In the genomic region with DNA sequence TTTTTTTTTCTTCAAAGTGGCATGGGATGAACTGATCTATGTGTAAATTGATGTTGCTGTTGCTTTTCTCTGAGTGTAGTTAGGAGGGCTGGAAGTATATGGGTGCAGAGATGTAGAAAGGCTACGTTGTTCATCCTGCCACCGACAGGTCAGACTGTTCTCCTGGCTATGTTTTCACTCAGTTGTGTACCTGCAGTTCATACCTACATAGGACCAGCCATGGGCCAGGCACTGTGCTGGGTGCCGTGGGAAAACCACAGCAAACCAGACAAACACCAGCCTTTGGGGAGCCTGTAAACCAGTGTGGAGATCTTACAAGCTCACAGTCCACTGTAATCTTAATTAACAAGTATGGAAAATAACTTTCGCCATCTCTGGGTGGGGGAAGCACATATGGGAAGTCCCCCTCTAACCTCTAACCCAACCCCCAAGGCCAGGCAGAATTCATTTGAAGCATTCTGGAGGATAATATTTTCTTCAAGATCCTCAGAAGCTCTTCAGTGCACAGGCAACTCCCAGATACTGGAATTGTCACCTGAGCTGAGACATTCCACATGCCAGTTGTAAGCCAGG, we compare ENCODE assay signal across 15 cellular contexts. TPM values are rescaled to one million over a fixed set of nuclear protein-coding genes. Genes with fewer than 3 reads are reported as not detected.
DNase-seq lines count a peak whose midpoint lies in the region; ATAC-seq and TF ChIP-seq lines count a peak whose summit lies in the region.
"Had no signal": no experiment of that assay in that cellular context is flagged by ENCODE, and none has a peak within 500 bp of the region (broad histone marks: within the 10 kb centered on the region; RNA-seq: fewer than 3 reads in every experiment).

No MANE protein-coding gene starts in this region.

- H3K9me3 Mint-ChIP-seq in endodermal cell (no peaks in the 10 kb centered on the region), osteocyte (ENCODE audit: unreplicated experiment) (no peaks in the 10 kb centered on the region)

- H3K9me3 ChIP-seq in T-helper 17 cell (ENCODE audit: control insufficient read depth, low read length, poor library complexity, severe bottlenecking) (no peaks in the 10 kb centered on the region), endodermal cell (ENCODE audit: control insufficient read depth, low read length) (no peaks in the 10 kb centered on the region), uterus (no peaks in the 10 kb centered on the region)
- H3K9me3 ChIP-seq: gastrocnemius medialis, psoas muscle had no signal

- H3K9ac ChIP-seq in endodermal cell (ENCODE audit: extremely low read depth, low read length, poor library complexity, severe bottlenecking), result no peak overlapping the region

- H3K4me3 ChIP-seq in endodermal cell (ENCODE audit: low read length) (no peak overlapping the region), uterus (no peak overlapping the region)
- H3K4me3 ChIP-seq: gastrocnemius medialis, psoas muscle had no signal

- peak overlapping the region; percentile 99 for H3K27ac Mint-ChIP-seq in T-helper 17 cell
- H3K27ac Mint-ChIP-seq in endodermal cell, result peak overlapping the region; percentile 62
- H3K27ac Mint-ChIP-seq in osteocyte (ENCODE audit: unreplicated experiment), result no peak overlapping the region

- peak overlapping the region; percentile 77 for H3K4me3 Mint-ChIP-seq in T-helper 17 cell
- no peak overlapping the region for H3K4me3 Mint-ChIP-seq in endodermal cell
- H3K4me3 Mint-ChIP-seq in osteocyte (ENCODE audit: unreplicated experiment), result no peak overlapping the region

- H3K4me1 Mint-ChIP-seq in T-helper 17 cell, result peaks cover 73% of the 10 kb centered on the region
- peaks cover 61% of the 10 kb centered on the region for H3K4me1 Mint-ChIP-seq in endodermal cell
- H3K4me1 Mint-ChIP-seq in osteocyte (ENCODE audit: unreplicated experiment), result peaks cover 36% of the 10 kb centered on the region

- intact Hi-C loops in cardiac septum (cut with DNase I), result no loop called here
- intact Hi-C loops in left cardiac atrium (cut with DNase I), result no loop called here
- intact Hi-C loops in uterus (cut with DNase I; ENCODE audit: low total_unique reads), result no loop called here

- H3K36me3 Mint-ChIP-seq in T-helper 17 cell (ENCODE audit: low read depth) (peaks cover 4% of the 10 kb centered on the region), endodermal cell (ENCODE audit: low read depth) (peaks cover 4% of the 10 kb centered on the region), osteocyte (ENCODE audit: unreplicated experiment) (peaks cover 2% of the 10 kb centered on the region)

- TF ChIP-seq POLR2A in uterus (IDR thresholded peaks at IDR 0.05), result no peak

- H3K27me3 ChIP-seq in endodermal cell (ENCODE audit: control insufficient read depth, insufficient read depth, low read length, poor library complexity, severe bottlenecking) (no peaks in the 10 kb centered on the region), uterus (no peaks in the 10 kb centered on the region)
- H3K27me3 ChIP-seq: gastrocnemius medialis had no signal

- DNase-seq in cardiac septum (ENCODE audit: low spot score) (peak; percentile 51), left cardiac atrium (no peak), T-helper 17 cell (no peak), endodermal cell (no peak), uterus (no peak), SW480 (ENCODE audit: low spot score) (no peak), osteocyte (ENCODE audit: extremely low spot score, unreplicated experiment) (no peak)
- DNase-seq: effector CD8-positive, alpha-beta T cell; gastrocnemius medialis; islet precursor cell; midbrain; NCI-H2081; psoas muscle; SHP77 treated with DMSO at 0.1 percent for 48 hours had no signal

- ATAC-seq in left cardiac atrium (no peak), T-helper 17 cell (peak; percentile 15), GM19452 (IDR thresholded peaks at IDR 0.05; ENCODE audit: unreplicated experiment) (no peak)
- ATAC-seq: gastrocnemius medialis had no signal

- TF ChIP-seq CTCF in endodermal cell (conservative IDR thresholded peaks at IDR 0.05) (no peak), uterus (IDR thresholded peaks at IDR 0.05) (no peak), osteocyte (IDR thresholded peaks at IDR 0.05) (no peak)

- H3K27ac ChIP-seq in endodermal cell (ENCODE audit: low read depth, low read length), result no peak overlapping the region
- no peak overlapping the region for H3K27ac ChIP-seq in uterus
- H3K27ac ChIP-seq: gastrocnemius medialis, psoas muscle had no signal

- WGBS in endodermal cell (ENCODE audit: insufficient coverage in 1 of 2, insufficient read length in 1 of 2), 2 experiments, result 88 to 100% methylated on average over 1 to 4 of the region's 4 CpGs

- H3K36me3 ChIP-seq in endodermal cell (ENCODE audit: control insufficient read depth, insufficient read depth, low read length), result peaks cover 11% of the 10 kb centered on the region
- no peaks in the 10 kb centered on the region for H3K36me3 ChIP-seq in uterus
- H3K36me3 ChIP-seq: gastrocnemius medialis had no signal

- H3K27me3 Mint-ChIP-seq in T-helper 17 cell (no peaks in the 10 kb centered on the region), endodermal cell (ENCODE audit: insufficient read depth) (no peaks in the 10 kb centered on the region), osteocyte (ENCODE audit: unreplicated experiment) (no peaks in the 10 kb centered on the region)

- H3K4me1 ChIP-seq in endodermal cell (ENCODE audit: control insufficient read depth, insufficient read depth, low read length), result peaks cover 4% of the 10 kb centered on the region
- no peaks in the 10 kb centered on the region for H3K4me1 ChIP-seq in uterus

RNA-seq across cellular contexts. Expression of a gene that starts 12.7 kb away (rescaled TPM):
- total RNA-seq in cardiac septum (33.2 TPM), left cardiac atrium (10 to 100 TPM; 30.7 to 36.5 TPM), T-helper 17 cell (100 to 1,000 TPM; 114 to 151 TPM), endodermal cell (10 to 100 TPM; 58.9 to 63.8 TPM), uterus (10 to 100 TPM; 14.7 to 47.5 (median 29.3) TPM), osteocyte (39.5 and 45.4 TPM in 2 replicates)
- 58.3 TPM for polyA plus RNA-seq in endodermal cell (2013, experiment 1 of 2)
- 54.9 TPM for polyA plus RNA-seq in endodermal cell (2013, experiment 2 of 2)
